9 cellular contexts compared by ENCODE assay signal in genomic region chr17:43791589-43791988, GRCh38. TPM values are rescaled to one million over a fixed set of nuclear protein-coding genes. Genes with fewer than 3 reads are reported as not detected.
A peak's percentile ranks its signal among the peaks of the same experiment; 100 is the strongest.
DNase-seq lines count a peak whose midpoint lies in the region; ATAC-seq and FAIRE-seq lines count a peak whose summit lies in the region.
"Had no signal": no experiment of that assay in that cellular context is flagged by ENCODE, and none has a peak within 500 bp of the region (broad histone marks: within the 10 kb centered on the region; RNA-seq: fewer than 3 reads in every experiment).

No MANE protein-coding gene starts in this region.

- ATAC-seq in activated CD4-positive, alpha-beta T cell treated with anti-CD3 and anti-CD28 coated beads for 36 hours = peak; percentile 51
- no peak for ATAC-seq in natural killer cell treated with Interleukin-12 subunit alpha and Interleukin-12 subunit beta and Interleukin-15 and Interleukin-18, amount 100 ng/mL, for 72 hours

- intact Hi-C loops in activated CD4-positive, alpha-beta T cell treated with anti-CD3 and anti-CD28 coated beads for 36 hours (cut with DNase I, micrococcal nuclease) = no loop called here

- no peak overlapping the region for H3K4me3 Mint-ChIP-seq in activated CD4-positive, alpha-beta T cell treated with anti-CD3 and anti-CD28 coated beads for 36 hours
- H3K4me3 Mint-ChIP-seq in natural killer cell treated with Interleukin-12 subunit alpha and Interleukin-12 subunit beta and Interleukin-15 and Interleukin-18, amount 100 ng/mL, for 72 hours = no peak overlapping the region

- no peaks in the 10 kb centered on the region for H3K36me3 Mint-ChIP-seq in activated CD4-positive, alpha-beta T cell treated with anti-CD3 and anti-CD28 coated beads for 36 hours (ENCODE audit: low read depth)
- H3K36me3 Mint-ChIP-seq in natural killer cell treated with Interleukin-12 subunit alpha and Interleukin-12 subunit beta and Interleukin-15 and Interleukin-18, amount 100 ng/mL, for 72 hours = no peaks in the 10 kb centered on the region

- H3K27ac ChIP-seq in small intestine (ENCODE audit: low read depth in 1 of 2, low read length in 1 of 2) = no peak overlapping the region
- H3K27ac ChIP-seq: BLaER1 had no signal

- DNase-seq in activated CD4-positive, alpha-beta T cell treated with anti-CD3 and anti-CD28 coated beads for 36 hours = no peak
- no peak for DNase-seq in activated CD4-positive, alpha-beta T cell treated with anti-CD3 and anti-CD28 coated beads, Interleukin-2, amount 50 U/mL, for 4 hours
- peak; percentile 90 to 98 for DNase-seq in NCI-H524 (lab: John Stamatoyannopoulos, UW)
- DNase-seq in dermis blood vessel endothelial cell = peak; percentile 44
- DNase-seq in small intestine = peak; percentile 78
- no peak for DNase-seq in NCI-H1436 (lab: John Stamatoyannopoulos, UW)
- DNase-seq in natural killer cell treated with Interleukin-12 subunit alpha and Interleukin-12 subunit beta and Interleukin-15 and Interleukin-18, amount 100 ng/mL, for 72 hours (ENCODE audit: low spot score) = no peak
- no peak for DNase-seq in NCI-H2081 treated with DMSO at 0.1 percent for 48 hours (lab: John Stamatoyannopoulos, UW)

- H3K27ac Mint-ChIP-seq in activated CD4-positive, alpha-beta T cell treated with anti-CD3 and anti-CD28 coated beads for 36 hours = no peak overlapping the region
- no peak overlapping the region for H3K27ac Mint-ChIP-seq in natural killer cell treated with Interleukin-12 subunit alpha and Interleukin-12 subunit beta and Interleukin-15 and Interleukin-18, amount 100 ng/mL, for 72 hours

- CTCF ChIA-PET in activated CD4-positive, alpha-beta T cell treated with anti-CD3 and anti-CD28 coated beads for 36 hours (lab: Charles Lee) = interaction anchor here (2.7 kb wide), 1 partner anchor 54 kb away, joined by 8 read pairs; no protein-coding TSS in a partner anchor

- H3K9me3 ChIP-seq in small intestine (ENCODE audit: control insufficient read depth, low read depth) = no peaks in the 10 kb centered on the region
- H3K9me3 ChIP-seq: BLaER1 had no signal

- no peak overlapping the region for H3K4me3 ChIP-seq in small intestine (ENCODE audit: low read depth in 1 of 2, low read length in 2 of 2)
- H3K4me3 ChIP-seq: BLaER1 had no signal

- no peaks in the 10 kb centered on the region for H3K9me3 Mint-ChIP-seq in activated CD4-positive, alpha-beta T cell treated with anti-CD3 and anti-CD28 coated beads for 36 hours (ENCODE audit: low read depth)
- H3K9me3 Mint-ChIP-seq in natural killer cell treated with Interleukin-12 subunit alpha and Interleukin-12 subunit beta and Interleukin-15 and Interleukin-18, amount 100 ng/mL, for 72 hours = no peaks in the 10 kb centered on the region

- no peaks in the 10 kb centered on the region for H3K36me3 ChIP-seq in small intestine (ENCODE audit: control insufficient read depth in 2 of 2, insufficient read depth in 2 of 2, low read length in 2 of 2)
- H3K36me3 ChIP-seq: BLaER1 had no signal

- 7 to 19% (median 13%) methylated on average over 3 of the region's 3 CpGs for WGBS in small intestine, 3 donors

- H3K4me1 ChIP-seq in small intestine (ENCODE audit: control insufficient read depth in 2 of 2, insufficient read depth in 1 of 2, low read depth in 1 of 2, low read length in 1 of 2) = no peaks in the 10 kb centered on the region
- H3K4me1 ChIP-seq: BLaER1 had no signal

- peaks cover 18% of the 10 kb centered on the region for H3K27me3 Mint-ChIP-seq in activated CD4-positive, alpha-beta T cell treated with anti-CD3 and anti-CD28 coated beads for 36 hours
- peaks cover 33 to 36% of the 10 kb centered on the region in 2 donors for H3K27me3 Mint-ChIP-seq in natural killer cell treated with Interleukin-12 subunit alpha and Interleukin-12 subunit beta and Interleukin-15 and Interleukin-18, amount 100 ng/mL, for 72 hours

- FAIRE-seq in small intestine (lab: Jason Lieb, UNC) = no peak

- no peaks in the 10 kb centered on the region for H3K27me3 ChIP-seq in small intestine (ENCODE audit: control insufficient read depth in 2 of 2, insufficient read depth in 2 of 2, low read length in 2 of 2)
- H3K27me3 ChIP-seq: BLaER1 had no signal

- no peaks in the 10 kb centered on the region for H3K4me1 Mint-ChIP-seq in activated CD4-positive, alpha-beta T cell treated with anti-CD3 and anti-CD28 coated beads for 36 hours
- H3K4me1 Mint-ChIP-seq in natural killer cell treated with Interleukin-12 subunit alpha and Interleukin-12 subunit beta and Interleukin-15 and Interleukin-18, amount 100 ng/mL, for 72 hours (ENCODE audit: low read depth in 2 of 2) = no peaks in the 10 kb centered on the region

- POLR2A ChIA-PET in activated CD4-positive, alpha-beta T cell treated with anti-CD3 and anti-CD28 coated beads for 36 hours (lab: Charles Lee) = no interaction called here

RNA-seq across cellular contexts. Expression of gene CFAP97D1, which starts 11.4 kb away (rescaled TPM):
- not detected for total RNA-seq in activated CD4-positive, alpha-beta T cell treated with anti-CD3 and anti-CD28 coated beads for 36 hours
- total RNA-seq in dermis blood vessel endothelial cell = not detected in 2 replicates
- not detected for polyA plus RNA-seq in small intestine
- total RNA-seq in natural killer cell treated with Interleukin-12 subunit alpha and Interleukin-12 subunit beta and Interleukin-15 and Interleukin-18, amount 100 ng/mL, for 72 hours = not detected

RNA-seq across cellular contexts. Expression of gene DUSP3, which starts 12.8 kb away (rescaled TPM):
- total RNA-seq in activated CD4-positive, alpha-beta T cell treated with anti-CD3 and anti-CD28 coated beads for 36 hours = 10 to 100 TPM; 23.4 to 24.8 TPM
- total RNA-seq in dermis blood vessel endothelial cell = 73.0 and 73.5 TPM in 2 replicates
- polyA plus RNA-seq in small intestine = 10 to 100 TPM; 31.1 to 88.6 (median 72.4) TPM
- total RNA-seq in natural killer cell treated with Interleukin-12 subunit alpha and Interleukin-12 subunit beta and Interleukin-15 and Interleukin-18, amount 100 ng/mL, for 72 hours = 10 to 100 TPM in 1 of 2 donors, 1 to 10 TPM in 1; 7.0 to 12.0 TPM

RNA-seq across cellular contexts. Expression of gene SOST, which starts 33.0 kb away (rescaled TPM):
- total RNA-seq in activated CD4-positive, alpha-beta T cell treated with anti-CD3 and anti-CD28 coated beads for 36 hours = not detected
- 0.05 TPM in 1 of 2 replicates, not detected in the other for total RNA-seq in dermis blood vessel endothelial cell
- polyA plus RNA-seq in small intestine = not detected
- total RNA-seq in natural killer cell treated with Interleukin-12 subunit alpha and Interleukin-12 subunit beta and Interleukin-15 and Interleukin-18, amount 100 ng/mL, for 72 hours = not detected

RNA-seq across cellular contexts. Expression of gene MPP3, which starts 41.4 kb away (rescaled TPM):
- total RNA-seq in activated CD4-positive, alpha-beta T cell treated with anti-CD3 and anti-CD28 coated beads for 36 hours = under 1 TPM; 0.37 to 0.41 TPM
- 3.0 and 4.9 TPM in 2 replicates for total RNA-seq in dermis blood vessel endothelial cell
- 1 to 10 TPM; 2.2 to 5.4 (median 3.1) TPM for polyA plus RNA-seq in small intestine
- not detected for total RNA-seq in natural killer cell treated with Interleukin-12 subunit alpha and Interleukin-12 subunit beta and Interleukin-15 and Interleukin-18, amount 100 ng/mL, for 72 hours

RNA-seq across cellular contexts. Expression of gene CD300LG, which starts 55.4 kb away (rescaled TPM):
- total RNA-seq in activated CD4-positive, alpha-beta T cell treated with anti-CD3 and anti-CD28 coated beads for 36 hours = not detected
- total RNA-seq in dermis blood vessel endothelial cell = 0.05 and 0.34 TPM in 2 replicates
- polyA plus RNA-seq in small intestine = 1 to 10 TPM in 1 of 3 donors, under 1 TPM in 1, not detected in 1; 0.81 to 2.0 TPM
- total RNA-seq in natural killer cell treated with Interleukin-12 subunit alpha and Interleukin-12 subunit beta and Interleukin-15 and Interleukin-18, amount 100 ng/mL, for 72 hours = not detected

Comparison
In these comparisons a context has a peak if more than half of its experiments do, and no peak if none do; other contexts are left out.
1. DNase-seq: peak in NCI-H524 (2 of 2), dermis blood vessel endothelial cell (single experiment) and small intestine (single experiment); none in activated CD4-positive, alpha-beta T cell treated with anti-CD3 and anti-CD28 coated beads for 36 hours (single experiment), activated CD4-positive, alpha-beta T cell treated with anti-CD3 and anti-CD28 coated beads, Interleukin-2, amount 50 U/mL, for 4 hours (0 of 2), NCI-H1436 (single experiment), natural killer cell treated with Interleukin-12 subunit alpha and Interleukin-12 subunit beta and Interleukin-15 and Interleukin-18, amount 100 ng/mL, for 72 hours (single experiment) and NCI-H2081 treated with DMSO at 0.1 percent for 48 hours (single experiment).